Comparison of ENCODE assay signal across 10 cellular contexts in the genomic region with DNA sequence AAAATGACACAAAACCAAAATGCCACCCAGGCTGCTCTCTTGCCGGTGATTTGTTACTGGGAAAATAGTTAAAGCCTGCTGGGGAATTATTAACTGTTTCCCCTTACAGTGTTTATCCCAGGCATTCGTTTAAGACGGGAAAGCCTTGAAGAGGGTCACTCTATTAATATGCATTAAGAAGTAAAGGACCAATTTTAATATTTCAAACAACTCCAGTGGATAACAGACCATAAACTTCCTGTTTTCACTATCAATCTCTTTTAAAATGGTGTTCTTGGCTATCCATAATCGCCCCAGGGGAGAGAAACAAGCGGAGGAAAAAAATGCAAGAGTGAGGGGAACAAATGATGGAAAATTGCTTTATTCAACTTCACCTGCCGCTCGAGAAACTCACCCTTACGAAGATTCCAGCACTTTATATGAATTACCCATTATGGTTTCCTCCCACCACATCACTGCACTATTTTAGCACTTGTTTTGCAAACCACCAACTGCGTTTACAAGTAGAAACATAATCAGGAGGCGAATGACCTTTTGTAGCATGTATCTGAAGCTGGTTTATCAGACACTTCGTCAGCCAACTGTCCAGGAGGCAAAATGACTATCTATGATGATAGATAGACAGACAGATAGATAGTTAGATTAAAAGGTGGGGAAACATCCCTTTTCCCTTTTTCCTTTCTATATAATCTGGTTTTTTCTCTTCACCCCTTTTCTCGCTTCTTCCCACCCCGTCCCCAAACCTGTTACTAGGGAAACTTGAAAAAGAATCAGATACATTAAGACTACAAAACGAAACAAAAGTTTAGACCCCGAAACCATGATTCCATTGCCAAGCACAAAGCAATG. TPM values are rescaled to one million over a fixed set of nuclear protein-coding genes. Genes with fewer than 3 reads are reported as not detected.
DNase-seq lines count a peak whose midpoint lies in the region; ATAC-seq, FAIRE-seq and TF ChIP-seq lines count a peak whose summit lies in the region.
"Had no signal": no experiment of that assay in that cellular context is flagged by ENCODE, and none has a peak within 500 bp of the region (broad histone marks: within the 10 kb centered on the region; RNA-seq: fewer than 3 reads in every experiment).

No MANE protein-coding gene starts in this region.

- WGBS in SK-N-SH (ENCODE audit: low lambda C conversion rate) = 6% methylated on average over 15 of the region's 15 CpGs

- H3K79me2 ChIP-seq in SK-N-SH (ENCODE audit: insufficient read depth) = no peaks in the 10 kb centered on the region

- FAIRE-seq in urothelium cell line (lab: Jason Lieb, UNC) = no peak
- FAIRE-seq: G401.6 had no signal

- DNase-seq in SK-N-SH (peak; percentile 12), substantia nigra (lab: John Stamatoyannopoulos, UW) (peak in 1 of 49 donors; percentile 12), urothelium cell line (ENCODE audit: low spot score) (no peak), SIG-M5 treated with dmso at 0.1 percent for 504 hours (lab: John Stamatoyannopoulos, UW; ENCODE audit: unreplicated experiment) (no peak), Kasumi-1 (lab: John Stamatoyannopoulos, UW) (no peak)
- DNase-seq in activated CD4-positive, alpha-beta memory T cell treated with anti-CD3 and anti-CD28 coated beads, Interleukin-2, amount 10 ng/mL, durations not matched to agents 7 days and 5 days = no peak

- H3K36me3 ChIP-seq in SK-N-SH (replicated peaks in 1 of 2; ENCODE audit: control insufficient read depth in 1 of 2, insufficient read depth in 2 of 2, low read length in 1 of 2) (no peaks in the 10 kb centered on the region), iPS-20b (ENCODE audit: insufficient read depth, low read depth, low read length) (no peaks in the 10 kb centered on the region)

- H2AFZ ChIP-seq in SK-N-SH (ENCODE audit: low read depth) = peak overlapping the region; percentile 83

- H3K4me1 ChIP-seq in SK-N-SH (ENCODE audit: control insufficient read depth in 1 of 2, insufficient read depth in 2 of 2, low read depth in 1 of 2, low read length in 1 of 2) (peaks cover 0 to 2% of the 10 kb centered on the region in 2 experiments; a peak in 2 of 4 replicates), iPS-20b (ENCODE audit: insufficient read depth, low read length) (peaks cover 8% of the 10 kb centered on the region; the same call in 1 of the 2 replicates)

- H3K27ac ChIP-seq in SK-N-SH (ENCODE audit: low read depth in 2 of 2, low read length in 1 of 2) = peak overlapping the region in 1 of 2 experiments; percentile 97; a peak in 2 of 4 replicates
- no peak overlapping the region for H3K27ac ChIP-seq in iPS-20b (ENCODE audit: low read length)
- peak overlapping the region; percentile 91 for H3K27ac ChIP-seq in substantia nigra (ENCODE audit: low read depth, low read length, poor library complexity, severe bottlenecking)

- TF ChIP-seq CTCF in SK-N-SH (IDR thresholded peaks at IDR 0.05) = no peak

- H3K4me3 ChIP-seq in SK-N-SH (ENCODE audit: low read depth in 2 of 2, low read length in 1 of 2) (peak overlapping the region; percentile 64 to 70), iPS-20b (ENCODE audit: low read length) (peak overlapping the region; percentile 89)

- peak overlapping the region; percentile 88 for H3K4me2 ChIP-seq in SK-N-SH

- peaks cover 15% of the 10 kb centered on the region for H3K4me1 Mint-ChIP-seq in activated CD4-positive, alpha-beta memory T cell treated with anti-CD3 and anti-CD28 coated beads, Interleukin-2, amount 10 ng/mL, durations not matched to agents 7 days and 5 days

- 0 out of 4 replicates have a peak, but pooled peaks of 1 of the 2 experiments have one; percentile 0 for TF ChIP-seq EP300 in SK-N-SH (IDR thresholded peaks at IDR 0.05; ENCODE audit: borderline replicate concordance in 1 of 2, low read depth in 1 of 2, low read length in 1 of 2)

- TF ChIP-seq RAD21 in SK-N-SH (IDR thresholded peaks at IDR 0.05; ENCODE audit: low read length) = no peak

- peaks cover 45% of the 10 kb centered on the region for H3K27me3 Mint-ChIP-seq in activated CD4-positive, alpha-beta memory T cell treated with anti-CD3 and anti-CD28 coated beads, Interleukin-2, amount 10 ng/mL, durations not matched to agents 7 days and 5 days

- no peaks in the 10 kb centered on the region for H4K20me1 ChIP-seq in SK-N-SH (ENCODE audit: insufficient read depth)

- no peaks in the 10 kb centered on the region for H3K36me3 Mint-ChIP-seq in activated CD4-positive, alpha-beta memory T cell treated with anti-CD3 and anti-CD28 coated beads, Interleukin-2, amount 10 ng/mL, durations not matched to agents 7 days and 5 days (ENCODE audit: low read depth)

- H3K27ac Mint-ChIP-seq in activated CD4-positive, alpha-beta memory T cell treated with anti-CD3 and anti-CD28 coated beads, Interleukin-2, amount 10 ng/mL, durations not matched to agents 7 days and 5 days = no peak overlapping the region

- peak overlapping the region; percentile 54 for H3K4me3 Mint-ChIP-seq in activated CD4-positive, alpha-beta memory T cell treated with anti-CD3 and anti-CD28 coated beads, Interleukin-2, amount 10 ng/mL, durations not matched to agents 7 days and 5 days

- no peak for ATAC-seq in SK-N-SH treated with all-trans-retinoic acid at 6 μM for 48 hours

- peaks cover 4% of the 10 kb centered on the region for H3F3A ChIP-seq in SK-N-SH (replicated peaks; ENCODE audit: insufficient read depth)

- H3K27me3 ChIP-seq in SK-N-SH (ENCODE audit: insufficient read depth) (peaks cover 5% of the 10 kb centered on the region; the same call in 1 of the 2 replicates), iPS-20b (ENCODE audit: insufficient read depth, low read length) (peaks cover 68% of the 10 kb centered on the region)

- H3K9me2 ChIP-seq in SK-N-SH = no peaks in the 10 kb centered on the region

- H3K9ac ChIP-seq in SK-N-SH (no peak overlapping the region; the same call in 1 of the 2 replicates), iPS-20b (ENCODE audit: low read depth, low read length) (peak overlapping the region; percentile 11; the same call in 1 of the 2 replicates)

- no peaks in the 10 kb centered on the region for H3K9me3 Mint-ChIP-seq in activated CD4-positive, alpha-beta memory T cell treated with anti-CD3 and anti-CD28 coated beads, Interleukin-2, amount 10 ng/mL, durations not matched to agents 7 days and 5 days

- H3K9me3 ChIP-seq in SK-N-SH (no peaks in the 10 kb centered on the region), iPS-20b (ENCODE audit: insufficient read depth, low read depth, low read length) (no peaks in the 10 kb centered on the region)

- CTCF ChIA-PET in SK-N-SH (lab: Yijun Ruan, JAX) = interaction anchor here (0.9 to 10.2 kb wide), 8 partner anchors 8 to 290 kb away, joined by 3 to 153 read pairs (median 5); no protein-coding TSS in a partner anchor
- CTCF ChIA-PET in activated CD4-positive, alpha-beta memory T cell treated with anti-CD3 and anti-CD28 coated beads, Interleukin-2, amount 10 ng/mL, durations not matched to agents 7 days and 5 days (lab: Charles Lee) = no interaction called here

- POLR2A ChIA-PET in SK-N-SH (lab: Yijun Ruan, JAX) = interaction anchor here (1.8 kb wide), 1 partner anchor 74 kb away, joined by 7 read pairs; no protein-coding TSS in a partner anchor
- POLR2A ChIA-PET in activated CD4-positive, alpha-beta memory T cell treated with anti-CD3 and anti-CD28 coated beads, Interleukin-2, amount 10 ng/mL, durations not matched to agents 7 days and 5 days (lab: Charles Lee) = no interaction called here

TF ChIP-seq in SK-N-SH, 30 proteins besides CTCF, POLR2A, EP300 and RAD21:
- TF ChIP-seq RFX5 (IDR thresholded peaks at IDR 0.05; ENCODE audit: low read length) (0 out of 2 replicates have a peak, but pooled peaks have one; percentile 18), GATA2 (CRISPR knock-in tag; IDR thresholded peaks at IDR 0.05) (peak; percentile 59), FOSL2 (IDR thresholded peaks at IDR 0.05; ENCODE audit: borderline replicate concordance, low read depth) (no peak)
- TF ChIP-seq, protein P1, sequence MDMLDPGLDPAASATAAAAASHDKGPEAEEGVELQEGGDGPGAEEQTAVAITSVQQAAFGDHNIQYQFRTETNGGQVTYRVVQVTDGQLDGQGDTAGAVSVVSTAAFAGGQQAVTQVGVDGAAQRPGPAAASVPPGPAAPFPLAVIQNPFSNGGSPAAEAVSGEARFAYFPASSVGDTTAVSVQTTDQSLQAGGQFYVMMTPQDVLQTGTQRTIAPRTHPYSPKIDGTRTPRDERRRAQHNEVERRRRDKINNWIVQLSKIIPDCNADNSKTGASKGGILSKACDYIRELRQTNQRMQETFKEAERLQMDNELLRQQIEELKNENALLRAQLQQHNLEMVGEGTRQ (IDR thresholded peaks at IDR 0.05; ENCODE audit: borderline replicate concordance, low read depth, low read length) = no peak
TF ChIP-seq in SK-N-SH: peak in this region for 2.

TF ChIP-seq in SK-N-SH treated with all-trans-retinoic acid at 6 μM for 48 hours, 23 proteins besides CTCF, POLR2A, EP300 and RAD21 (continues in another document):
- TF ChIP-seq, protein P2, sequence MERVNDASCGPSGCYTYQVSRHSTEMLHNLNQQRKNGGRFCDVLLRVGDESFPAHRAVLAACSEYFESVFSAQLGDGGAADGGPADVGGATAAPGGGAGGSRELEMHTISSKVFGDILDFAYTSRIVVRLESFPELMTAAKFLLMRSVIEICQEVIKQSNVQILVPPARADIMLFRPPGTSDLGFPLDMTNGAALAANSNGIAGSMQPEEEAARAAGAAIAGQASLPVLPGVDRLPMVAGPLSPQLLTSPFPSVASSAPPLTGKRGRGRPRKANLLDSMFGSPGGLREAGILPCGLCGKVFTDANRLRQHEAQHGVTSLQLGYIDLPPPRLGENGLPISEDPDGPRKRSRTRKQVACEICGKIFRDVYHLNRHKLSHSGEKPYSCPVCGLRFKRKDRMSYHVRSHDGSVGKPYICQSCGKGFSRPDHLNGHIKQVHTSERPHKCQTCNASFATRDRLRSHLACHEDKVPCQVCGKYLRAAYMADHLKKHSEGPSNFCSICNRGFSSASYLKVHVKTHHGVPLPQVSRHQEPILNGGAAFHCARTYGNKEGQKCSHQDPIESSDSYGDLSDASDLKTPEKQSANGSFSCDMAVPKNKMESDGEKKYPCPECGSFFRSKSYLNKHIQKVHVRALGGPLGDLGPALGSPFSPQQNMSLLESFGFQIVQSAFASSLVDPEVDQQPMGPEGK (CRISPR knock-in tag; IDR thresholded peaks at IDR 0.05; ENCODE audit: borderline replicate concordance) = no peak

RNA-seq across cellular contexts. Expression of a gene that starts 1.2 kb away (rescaled TPM):
- polyA plus RNA-seq in SK-N-SH (2012; rRNA removed) = 0.12 and 0.18 TPM in 2 replicates
- polyA plus RNA-seq in SK-N-SH (2012; cell fraction: cytosol; rRNA removed) = 0.39 and 0.50 TPM in 2 replicates
- polyA plus RNA-seq in SK-N-SH (2012; cell fraction: nucleus; rRNA removed) = 0.14 and 0.30 TPM in 2 replicates
- total RNA-seq in activated CD4-positive, alpha-beta memory T cell treated with anti-CD3 and anti-CD28 coated beads, Interleukin-2, amount 10 ng/mL, durations not matched to agents 7 days and 5 days = not detected
- total RNA-seq: activated CD8-positive, alpha-beta memory T cell treated with anti-CD3 and anti-CD28 coated beads for 36 hours had no signal
